Comparison of ENCODE assay signal across 14 cellular contexts in genomic region chr9:87909310-87910041, GRCh38. TPM values are rescaled to one million over a fixed set of nuclear protein-coding genes. Genes with fewer than 3 reads are reported as not detected.
A peak's percentile ranks its signal among the peaks of the same experiment; 100 is the strongest.
DNase-seq lines count a peak whose midpoint lies in the region; ATAC-seq and TF ChIP-seq lines count a peak whose summit lies in the region.
"Had no signal": no experiment of that assay in that cellular context is flagged by ENCODE, and none has a peak within 500 bp of the region (broad histone marks: within the 10 kb centered on the region; RNA-seq: fewer than 3 reads in every experiment).

No MANE protein-coding gene starts in this region.

- no peak for TF ChIP-seq CTCF in lower lobe of right lung (IDR thresholded peaks at IDR 0.05)

- no peaks in the 10 kb centered on the region for H3K4me1 ChIP-seq in lower lobe of right lung

- H3K4me3 ChIP-seq in lower lobe of right lung = no peak overlapping the region

- no peak overlapping the region for H3K27ac ChIP-seq in lower lobe of right lung

- intact Hi-C loops in lower lobe of right lung (cut with DNase I) = no loop called here

- no peaks in the 10 kb centered on the region for H3K27me3 ChIP-seq in lower lobe of right lung (ENCODE audit: low read depth)

- in situ Hi-C loops in SK-MEL-5 (cut with HindIII; ENCODE audit: low pct_unique_long_range_greater_than_20kb, low sequenced_read_pairs) = no loop called here

- H3K36me3 ChIP-seq in lower lobe of right lung = no peaks in the 10 kb centered on the region

- H3K9me3 ChIP-seq in lower lobe of right lung = no peaks in the 10 kb centered on the region

- DNase-seq in COR-L47 (lab: John Stamatoyannopoulos, UW) (peak; percentile 37), HuH-7 (ENCODE audit: low spot score) (peak; percentile 32), SK-MEL-5 (ENCODE audit: low read depth, low spot score) (peak; percentile 62), lower lobe of right lung (peak; percentile 49)
- DNase-seq: activated CD8-positive, alpha-beta memory T cell treated with anti-CD3 and anti-CD28 coated beads, Interleukin-2, amount 50 U/mL, for 4 hours; NCI-H510A; stimulated activated CD4-positive, alpha-beta T cell treated with anti-CD3 and anti-CD28 coated beads, Interleukin-1b, Interleukin-23, amount 100 ng/mL, for 48 hours had no signal

- peak; percentile 48 to 61 for ATAC-seq in lower lobe of right lung
- no peak for ATAC-seq in HG03460 (IDR thresholded peaks at IDR 0.05; ENCODE audit: unreplicated experiment)
- ATAC-seq in GM21515 (IDR thresholded peaks at IDR 0.05; ENCODE audit: unreplicated experiment) = no peak
- ATAC-seq in GM18511 (IDR thresholded peaks at IDR 0.05; ENCODE audit: unreplicated experiment) = no peak
- no peak for ATAC-seq in GM21390 (IDR thresholded peaks at IDR 0.05; ENCODE audit: unreplicated experiment)

RNA-seq across cellular contexts. Expression of gene SPATA31C1, which starts 8.3 kb away (rescaled TPM):
- total RNA-seq in SK-MEL-5 (2014; rRNA removed; shearing (Covaris generic)) = not detected in 2 replicates
- polyA plus RNA-seq in SK-MEL-5 (2015; cell fraction: cytosol; rRNA removed) = not detected in 2 replicates
- not detected in 2 replicates for polyA plus RNA-seq in SK-MEL-5 (2015; cell fraction: nucleus; rRNA removed)
- not detected for total RNA-seq in lower lobe of right lung
- total RNA-seq: astrocyte; subcutaneous adipose tissue; T-helper 2 cell treated with Interferon-gamma antibody and Interleukin-4, amounts not matched to agents 100 ng/mL and 5 ng/mL, for 36 hours had no signal

RNA-seq across cellular contexts. Expression of gene SPATA31E1, which starts 26.8 kb away (rescaled TPM):
- total RNA-seq in SK-MEL-5 (2014; rRNA removed; shearing (Covaris generic)) = not detected in 2 replicates
- polyA plus RNA-seq in SK-MEL-5 (2015; cell fraction: cytosol; rRNA removed) = not detected in 2 replicates
- not detected in 2 replicates for polyA plus RNA-seq in SK-MEL-5 (2015; cell fraction: nucleus; rRNA removed)
- total RNA-seq in lower lobe of right lung = not detected
- total RNA-seq: astrocyte; subcutaneous adipose tissue; T-helper 2 cell treated with Interferon-gamma antibody and Interleukin-4, amounts not matched to agents 100 ng/mL and 5 ng/mL, for 36 hours had no signal

Comparison
In these comparisons a context has a peak if more than half of its experiments do, and no peak if none do; other contexts are left out.
1. ATAC-seq: peak in lower lobe of right lung (2 of 2); none in HG03460 (single experiment), GM21515 (single experiment), GM18511 (single experiment) and GM21390 (single experiment).
2. Peak in every context shown above with its lines, with median percentiles within 50 percentile points of each other: DNase-seq.